In the genomic region with DNA sequence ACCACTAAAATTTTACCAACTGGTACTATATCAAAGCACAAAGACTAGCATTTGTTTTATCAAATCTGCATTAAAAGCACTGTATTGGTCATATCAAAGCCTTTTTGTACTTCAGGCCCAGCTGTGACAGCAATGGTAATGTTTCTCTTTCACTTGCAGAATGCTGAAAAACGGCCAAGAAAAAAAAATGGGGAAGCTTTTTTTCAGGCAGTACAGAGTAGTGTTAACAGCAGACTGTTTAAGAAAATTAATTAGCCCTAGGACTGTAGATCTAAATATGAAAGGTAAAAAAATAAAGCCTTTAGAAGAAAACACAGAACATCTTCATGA, we compare ENCODE assay signal across 8 cellular contexts. TPM values are rescaled to one million over a fixed set of nuclear protein-coding genes. Genes with fewer than 3 reads are reported as not detected.
DNase-seq lines count a peak whose midpoint lies in the region; ATAC-seq, FAIRE-seq and TF ChIP-seq lines count a peak whose summit lies in the region.

No MANE protein-coding gene starts in this region.

- H3K27me3 Mint-ChIP-seq in chondrocyte (ENCODE audit: low read depth) = no peaks in the 10 kb centered on the region

- no peak overlapping the region for H3K4me3 ChIP-seq in OCI-LY7 (ENCODE audit: low read depth, low read length, poor library complexity, severe bottlenecking)

- no peaks in the 10 kb centered on the region for H3K9me2 ChIP-seq in OCI-LY7 (ENCODE audit: insufficient read depth, low read length)

- intact Hi-C loops in OCI-LY7 (cut with micrococcal nuclease; ENCODE audit: unreplicated experiment) = no loop called here

- no peak for FAIRE-seq in GM18507 (lab: Jason Lieb, UNC)

- DNase-seq in GM18507 (ENCODE audit: extremely low spot score, insufficient read length, low read depth) (peak; percentile 22), Kasumi-1 (lab: John Stamatoyannopoulos, UW) (peak; percentile 54 to 67), chondrocyte (ENCODE audit: low spot score) (no peak), myocyte (ENCODE audit: low read depth) (peak; percentile 53), OCI-LY7 (ENCODE audit: low spot score) (no peak)
- DNase-seq in stimulated activated naive CD4-positive, alpha-beta T cell treated with Interleukin-2 at 50 U/mL for 16 hours (lab: John Stamatoyannopoulos, UW) = no peak
- DNase-seq in effector CD8-positive, alpha-beta T cell (lab: John Stamatoyannopoulos, UW) = no peak

- H3K9me3 Mint-ChIP-seq in chondrocyte (ENCODE audit: low read depth) = no peaks in the 10 kb centered on the region

- peak overlapping the region; percentile 55 for H3K4me3 Mint-ChIP-seq in chondrocyte (ENCODE audit: unreplicated experiment)

- H2AFZ ChIP-seq in OCI-LY7 (ENCODE audit: low read length) = no peak overlapping the region

- ATAC-seq in GM21529 (IDR thresholded peaks at IDR 0.05; ENCODE audit: unreplicated experiment) = no peak

- no peaks in the 10 kb centered on the region for H3K9me3 ChIP-seq in OCI-LY7 (ENCODE audit: low read length)

- H3K4me1 Mint-ChIP-seq in chondrocyte (ENCODE audit: low read depth) = peaks cover 48% of the 10 kb centered on the region

- POLR2A ChIA-PET in OCI-LY7 (lab: Charles Lee) = interaction anchor here (0.6 to 0.8 kb wide), 3 partner anchors 51 to 422 kb away, joined by 3 to 4 read pairs (median 3); a partner anchor contains a TSS

- H3K27ac Mint-ChIP-seq in chondrocyte (ENCODE audit: unreplicated experiment) = peak overlapping the region; percentile 92

- H3K79me2 ChIP-seq in OCI-LY7 (ENCODE audit: insufficient read depth, low read depth, low read length) = no peaks in the 10 kb centered on the region

- H3K4me2 ChIP-seq in OCI-LY7 (ENCODE audit: low read length) = no peak overlapping the region

- H4K20me1 ChIP-seq in OCI-LY7 (ENCODE audit: insufficient read depth, low read length) = no peaks in the 10 kb centered on the region

- BruUV-seq in OCI-LY7 (replicated peaks; lab: Mats Ljungman, UMichigan) = no TSS peak

- CTCF ChIA-PET in OCI-LY7 (lab: Charles Lee; ENCODE audit: unreplicated experiment) = no interaction called here

- TF ChIP-seq CTCF in chondrocyte (IDR thresholded peaks at IDR 0.05) = no peak
- TF ChIP-seq CTCF in OCI-LY7 (conservative IDR thresholded peaks at IDR 0.05; ENCODE audit: low read length) = no peak

- no peaks in the 10 kb centered on the region for H3K36me3 Mint-ChIP-seq in chondrocyte (ENCODE audit: low read depth)

- H3K36me3 ChIP-seq in OCI-LY7 (ENCODE audit: insufficient read depth, low read length) = no peaks in the 10 kb centered on the region

- H3K4me1 ChIP-seq in OCI-LY7 (ENCODE audit: insufficient read depth, low read length, poor library complexity, severe bottlenecking) = no peaks in the 10 kb centered on the region

- no peak overlapping the region for H3K27ac ChIP-seq in OCI-LY7 (ENCODE audit: low read depth, low read length, poor library complexity, severe bottlenecking)

RNA-seq across cellular contexts. Expression of a gene that starts 33.3 kb away (rescaled TPM):
- total RNA-seq in chondrocyte (94.0 to 116 TPM (median 111 TPM) in 3 replicates), myocyte (55.3 and 69.5 TPM in 2 replicates), OCI-LY7 (2022) (4.0 and 5.1 TPM in 2 replicates)
- polyA plus RNA-seq in myocyte (2012) = 102 TPM
- 8.3 and 10.5 TPM in 2 replicates for total RNA-seq in OCI-LY7 (2014; rRNA removed; shearing (Covaris generic))

Comparison
In these comparisons a context has a peak if more than half of its experiments do, and no peak if none do; other contexts are left out.
1. DNase-seq: peak in GM18507 (single experiment), Kasumi-1 (2 of 2) and myocyte (single experiment); none in chondrocyte (single experiment), OCI-LY7 (single experiment), stimulated activated naive CD4-positive, alpha-beta T cell treated with Interleukin-2 at 50 U/mL for 16 hours (single experiment) and effector CD8-positive, alpha-beta T cell (single experiment).